ENCODE assay signal across 19 cellular contexts in genomic region chr4:28073860-28074555, GRCh38.
DNase-seq lines count a peak whose midpoint lies in the region; ATAC-seq, FAIRE-seq and TF ChIP-seq lines count a peak whose summit lies in the region.
"Had no signal": no experiment of that assay in that cellular context is flagged by ENCODE, and none has a peak within 500 bp of the region (broad histone marks: within the 10 kb centered on the region; RNA-seq: fewer than 3 reads in every experiment).

No MANE protein-coding gene starts in this region.

- TF ChIP-seq EP300 in H1 (IDR thresholded peaks at IDR 0.05; ENCODE audit: borderline replicate concordance in 1 of 2, low read depth in 2 of 2, low read length in 2 of 2), result no peak

- peaks cover 6% of the 10 kb centered on the region for H3K36me3 Mint-ChIP-seq in neural crest cell (ENCODE audit: low read depth)

- no peak overlapping the region for H3K23ac ChIP-seq in H1 (ENCODE audit: insufficient read length)

- no peak for TF ChIP-seq POLR2A in H1 (IDR thresholded peaks at IDR 0.05; ENCODE audit: control extremely low read depth in 1 of 2, low read depth in 2 of 2, low read length in 2 of 2)

- peaks cover 9% of the 10 kb centered on the region for H3K9me3 Mint-ChIP-seq in neural crest cell
- H3K9me3 Mint-ChIP-seq: activated CD4-positive, alpha-beta memory T cell treated with anti-CD3 and anti-CD28 coated beads, Interleukin-2, amount 10 ng/mL, durations not matched to agents 7 days and 5 days had no signal

- H3K27me3 ChIP-seq in H1 (replicated peaks in 1 of 4; ENCODE audit: control insufficient read depth in 3 of 4, extremely low read depth in 1 of 4, insufficient read depth in 3 of 4, low read length in 3 of 4), result no peaks in the 10 kb centered on the region
- H3K27me3 ChIP-seq: upper lobe of right lung had no signal

- H3K4me1 ChIP-seq in H1 (replicated peaks in 1 of 4; ENCODE audit: control insufficient read depth in 3 of 4, insufficient read depth in 4 of 4, low read length in 3 of 4), result no peaks in the 10 kb centered on the region
- H3K4me1 ChIP-seq: prostate gland, upper lobe of right lung had no signal

- 0 out of 4 replicates have a peak, but pooled peaks of 1 of the 2 experiments have one; percentile 19 for TF ChIP-seq RAD21 in H1 (IDR thresholded peaks at IDR 0.05 in 1 of 2, conservative IDR thresholded peaks at IDR 0.05 in 1 of 2; ENCODE audit: low read depth in 2 of 2, low read length in 2 of 2)

- no peak overlapping the region for H2AK5ac ChIP-seq in H1 (ENCODE audit: low read depth, low read length)

- no peak overlapping the region for H2BK12ac ChIP-seq in H1 (ENCODE audit: low read depth, low read length)

- H2BK5ac ChIP-seq in H1 (ENCODE audit: low read depth, low read length), result no peak overlapping the region

- no peaks in the 10 kb centered on the region for H3K23me2 ChIP-seq in H1 (ENCODE audit: low read depth, low read length)

- no peaks in the 10 kb centered on the region for H3K79me2 ChIP-seq in H1 (ENCODE audit: control insufficient read depth in 1 of 2, insufficient read depth in 2 of 2, low read length in 2 of 2)

- H3K9ac ChIP-seq in H1 (replicated peaks in 1 of 4; ENCODE audit: extremely low read depth in 1 of 4, low read depth in 3 of 4, low read length in 3 of 4), result no peak overlapping the region

- H2AFZ ChIP-seq in H1 (ENCODE audit: low read length), result no peak overlapping the region

- TF ChIP-seq CTCF in H1 (IDR thresholded peaks at IDR 0.05; ENCODE audit: control extremely low read depth in 1 of 3, insufficient read depth in 1 of 3, low read depth in 1 of 3, low read length in 3 of 3), result peak; percentile 19 to 39 (median 19); a peak in 3 of 4 replicates
- TF ChIP-seq CTCF in neural crest cell (conservative IDR thresholded peaks at IDR 0.05), result peak; percentile 46

- H2BK20ac ChIP-seq in H1 (ENCODE audit: low read length), result no peak overlapping the region

- no peak overlapping the region for H4K91ac ChIP-seq in H1 (replicated peaks; ENCODE audit: insufficient read length, low read length)

- H3K36me3 ChIP-seq in H1 (ENCODE audit: control insufficient read depth in 2 of 4, insufficient read depth in 4 of 4, low read length in 3 of 4), result no peaks in the 10 kb centered on the region
- H3K36me3 ChIP-seq: prostate gland, upper lobe of right lung had no signal

- no peak for ATAC-seq in HG02642 (IDR thresholded peaks at IDR 0.05; ENCODE audit: poor library complexity, unreplicated experiment)
- ATAC-seq: naive thymus-derived CD8-positive, alpha-beta T cell; stimulated activated naive CD8-positive, alpha-beta T cell treated with anti-CD3 and anti-CD28 coated beads, Interleukin-15, Interleukin-2, amounts not matched to agents 100 U/mL and 50 U/mL, for 24 hours; upper lobe of right lung had no signal

- H2BK120ac ChIP-seq in H1 (replicated peaks; ENCODE audit: low read depth, low read length), result no peak overlapping the region

- no peak overlapping the region for H4K5ac ChIP-seq in H1 (ENCODE audit: insufficient read length, low read depth, low read length)

- peak; percentile 5 for DNase-seq in ELF-1 (ENCODE audit: low read depth, low spot score)
- peak; percentile 9 for DNase-seq in NAMALWA (ENCODE audit: low spot score)
- peak in 1 of 2 experiments; percentile 52 for DNase-seq in H1 (ENCODE audit: low read depth in 1 of 2, low spot score in 2 of 2)
- no peak for DNase-seq in neural crest cell (ENCODE audit: low read depth, low spot score)
- DNase-seq in activated gamma-delta T cell treated with Interleukin-2 at 50 U/mL for 16 hours, result no peak
- DNase-seq in mesenteric fat pad (ENCODE audit: low spot score), result no peak
- DNase-seq in activated naive CD4-positive, alpha-beta T cell (lab: John Stamatoyannopoulos, UW), result no peak
- DNase-seq: activated CD4-positive, alpha-beta memory T cell treated with anti-CD3 and anti-CD28 coated beads, Interleukin-2, amount 10 ng/mL, durations not matched to agents 7 days and 5 days; effector CD8-positive, alpha-beta T cell; naive thymus-derived CD8-positive, alpha-beta T cell; NCI-H1694; NCI-H510A treated with DMSO at 0.1 percent for 48 hours; stimulated activated CD4-positive, alpha-beta T cell treated with anti-CD3 and anti-CD28 coated beads, Interleukin-12 subunit alpha, Interleukin-12 subunit beta, amount 100 ng/mL, for 4 hours; stimulated activated naive CD8-positive, alpha-beta T cell treated with anti-CD3 and anti-CD28 coated beads, Interleukin-15, Interleukin-2, amounts not matched to agents 100 U/mL and 50 U/mL, for 24 hours; upper lobe of right lung had no signal

- POLR2A ChIA-PET in H1 (lab: Charles Lee; ENCODE audit: partially characterized antibody), result interaction anchor here (0.6 kb wide), 1 partner anchor 25 kb away, joined by 3 read pairs; no protein-coding TSS in a partner anchor

- no peak overlapping the region for H3K27ac Mint-ChIP-seq in neural crest cell (ENCODE audit: unreplicated experiment)
- H3K27ac Mint-ChIP-seq: activated CD4-positive, alpha-beta memory T cell treated with anti-CD3 and anti-CD28 coated beads, Interleukin-2, amount 10 ng/mL, durations not matched to agents 7 days and 5 days; naive thymus-derived CD8-positive, alpha-beta T cell had no signal

- H4K20me1 ChIP-seq in H1 (replicated peaks in 1 of 2; ENCODE audit: control insufficient read depth in 1 of 2, insufficient read depth in 2 of 2, low read length in 2 of 2), result no peaks in the 10 kb centered on the region

- H3K4ac ChIP-seq in H1 (replicated peaks; ENCODE audit: insufficient read length, low read depth, low read length), result no peak overlapping the region

- H4K8ac ChIP-seq in H1 (ENCODE audit: extremely low read depth, insufficient read depth, low read length), result no peak overlapping the region

- no peaks in the 10 kb centered on the region for H3K79me1 ChIP-seq in H1 (ENCODE audit: low read depth, low read length)

- H3K27me3 Mint-ChIP-seq in neural crest cell (ENCODE audit: low read depth), result no peaks in the 10 kb centered on the region
- H3K27me3 Mint-ChIP-seq: activated CD4-positive, alpha-beta memory T cell treated with anti-CD3 and anti-CD28 coated beads, Interleukin-2, amount 10 ng/mL, durations not matched to agents 7 days and 5 days; naive thymus-derived CD8-positive, alpha-beta T cell had no signal

- no peak overlapping the region for H3K4me3 Mint-ChIP-seq in neural crest cell
- H3K4me3 Mint-ChIP-seq: activated CD4-positive, alpha-beta memory T cell treated with anti-CD3 and anti-CD28 coated beads, Interleukin-2, amount 10 ng/mL, durations not matched to agents 7 days and 5 days; naive thymus-derived CD8-positive, alpha-beta T cell had no signal

- no peaks in the 10 kb centered on the region for H3K4me1 Mint-ChIP-seq in neural crest cell
- H3K4me1 Mint-ChIP-seq: activated CD4-positive, alpha-beta memory T cell treated with anti-CD3 and anti-CD28 coated beads, Interleukin-2, amount 10 ng/mL, durations not matched to agents 7 days and 5 days; naive thymus-derived CD8-positive, alpha-beta T cell had no signal

- CTCF ChIA-PET in H1 (lab: Charles Lee; ENCODE audit: partially characterized antibody), result interaction anchor here (0.6 to 1.8 kb wide), 12 partner anchors 10 to 1438 kb away, joined by 3 to 17 read pairs (median 4); no protein-coding TSS in a partner anchor

- FAIRE-seq in H1 (lab: Jason Lieb, UNC), result no peak

- H2BK15ac ChIP-seq in H1 (ENCODE audit: low read length), result no peak overlapping the region

- no peaks in the 10 kb centered on the region for H3K9me3 ChIP-seq in H1 (ENCODE audit: insufficient read depth in 2 of 2, low read depth in 1 of 2, low read length in 1 of 2)
- H3K9me3 ChIP-seq: prostate gland had no signal

- H3K18ac ChIP-seq in H1 (ENCODE audit: extremely low read depth, low read length), result no peak overlapping the region; the same call in 1 of the 2 replicates

- H3K4me3 ChIP-seq in H1 (ENCODE audit: extremely low read depth in 1 of 4, insufficient read depth in 2 of 4, low read depth in 3 of 4, low read length in 4 of 4), result no peak overlapping the region
- H3K4me3 ChIP-seq: lung, prostate gland, upper lobe of right lung had no signal

- WGBS in H1 (ENCODE audit: extremely low coverage in 1 of 2, insufficient coverage in 1 of 2, insufficient read length in 1 of 2, insufficient replicate concordance in 2 of 2, low coverage in 1 of 2, low lambda C conversion rate in 2 of 2, missing lambda C conversion rate in 1 of 2), 2 experiments, result 88% methylated on average over 12 of the region's 12 CpGs; no CpG with 5 or more reads in 1 of the 2 experiments

- no peak overlapping the region for H3K56ac ChIP-seq in H1 (replicated peaks; ENCODE audit: insufficient read length, low read depth, low read length)

- H3K27ac ChIP-seq in H1 (ENCODE audit: low read depth, low read length), result no peak overlapping the region
- H3K27ac ChIP-seq: prostate gland, upper lobe of right lung, VCaP had no signal

- H3K14ac ChIP-seq in H1 (ENCODE audit: insufficient read length), result no peak overlapping the region

- no peak overlapping the region for H3K4me2 ChIP-seq in H1 (ENCODE audit: insufficient read depth in 1 of 2, low read depth in 2 of 2, low read length in 2 of 2)

TF ChIP-seq in H1, 55 proteins besides CTCF, POLR2A, EP300 and RAD21:
- peak; percentile 68 for TF ChIP-seq TEAD4 (IDR thresholded peaks at IDR 0.05; ENCODE audit: low read depth, low read length)
- no peak for TF ChIP-seq MAFK (IDR thresholded peaks at IDR 0.05; ENCODE audit: low read depth, low read length)
- no peak for TF ChIP-seq KDM1A (IDR thresholded peaks at IDR 0.05; ENCODE audit: borderline replicate concordance, low read length)
- TF ChIP-seq NRF1 (IDR thresholded peaks at IDR 0.05; ENCODE audit: low read depth, low read length), result no peak
- no peak for TF ChIP-seq CEBPB (IDR thresholded peaks at IDR 0.05; ENCODE audit: low read depth, low read length)

Comparison
In these comparisons a context has a peak if more than half of its experiments do, and no peak if none do; other contexts are left out.
1. DNase-seq: peak in ELF-1 (single experiment) and NAMALWA (single experiment); none in neural crest cell (single experiment), activated gamma-delta T cell treated with Interleukin-2 at 50 U/mL for 16 hours (single experiment), mesenteric fat pad (single experiment) and activated naive CD4-positive, alpha-beta T cell (0 of 4).